10 cellular contexts compared by ENCODE assay signal in the genomic region with DNA sequence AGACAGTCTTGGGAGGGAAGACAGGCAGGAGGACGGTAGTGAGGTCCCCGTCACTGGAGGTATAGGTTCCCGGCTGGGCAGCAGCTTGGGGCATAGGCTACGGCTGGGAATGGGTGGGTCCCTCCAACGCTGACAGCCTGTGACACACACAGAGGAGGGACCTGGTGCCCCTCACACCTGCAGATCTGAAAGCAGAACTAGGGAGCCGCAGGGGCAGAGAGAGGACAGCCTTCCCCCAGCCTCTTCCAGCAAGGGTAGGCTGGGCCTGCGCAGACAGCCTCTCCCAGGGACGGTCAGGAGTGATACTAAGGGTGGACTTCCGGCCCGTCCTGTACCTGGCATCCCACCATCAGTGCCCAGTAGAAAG. TPM values are rescaled to one million over a fixed set of nuclear protein-coding genes. Genes with fewer than 3 reads are reported as not detected.
DNase-seq lines count a peak whose midpoint lies in the region; ATAC-seq, FAIRE-seq and TF ChIP-seq lines count a peak whose summit lies in the region.
"Had no signal": no experiment of that assay in that cellular context is flagged by ENCODE, and none has a peak within 500 bp of the region (broad histone marks: within the 10 kb centered on the region; RNA-seq: fewer than 3 reads in every experiment).

No MANE protein-coding gene starts in this region.

- POLR2A ChIA-PET in OCI-LY7 (lab: Charles Lee), result interaction anchor here (0.7 to 1.5 kb wide), 4 partner anchors 9 to 82 kb away, joined by 3 to 6 read pairs (median 3); no protein-coding TSS in a partner anchor

- no peak for TF ChIP-seq CTCF in OCI-LY7 (conservative IDR thresholded peaks at IDR 0.05; ENCODE audit: low read length)
- TF ChIP-seq CTCF in natural killer cell (IDR thresholded peaks at IDR 0.05), result no peak

- H3K27ac Mint-ChIP-seq in natural killer cell, result peak overlapping the region; percentile 23 to 59
- H3K27ac Mint-ChIP-seq: H9 had no signal

- peaks cover 0 to 13% of the 10 kb centered on the region in 2 donors for H3K27me3 Mint-ChIP-seq in natural killer cell (ENCODE audit: low read depth in 2 of 2)

- H3K27me3 ChIP-seq in SJCRH30, result no peaks in the 10 kb centered on the region
- H3K27me3 ChIP-seq: gastrocnemius medialis had no signal

- ATAC-seq in GM18517 (IDR thresholded peaks at IDR 0.05; ENCODE audit: unreplicated experiment) (peak; percentile 51), HG02623 (IDR thresholded peaks at IDR 0.05; ENCODE audit: unreplicated experiment) (peak; percentile 47), natural killer cell (peak in 1 of 3 donors; percentile 6)

- H3K4me1 ChIP-seq in OCI-LY7 (ENCODE audit: insufficient read depth, low read length, poor library complexity, severe bottlenecking), result peaks cover 58% of the 10 kb centered on the region
- peaks cover 10% of the 10 kb centered on the region for H3K4me1 ChIP-seq in SJCRH30

- H3K9me3 Mint-ChIP-seq in natural killer cell, result no peaks in the 10 kb centered on the region

- H2AFZ ChIP-seq in OCI-LY7 (ENCODE audit: low read length), result peak overlapping the region; percentile 58; the same call in 1 of the 2 replicates

- DNase-seq in OCI-LY7 (ENCODE audit: low spot score) (peak; percentile 91), natural killer cell (no peak), RCC 7860 (ENCODE audit: low spot score) (no peak), SJCRH30 (no peak), COLO829 (ENCODE audit: low spot score) (no peak), foreskin melanocyte (no peak)

- no peaks in the 10 kb centered on the region for H3K9me3 ChIP-seq in OCI-LY7 (ENCODE audit: low read length)
- H3K9me3 ChIP-seq in SJCRH30 (replicated peaks), result no peaks in the 10 kb centered on the region
- H3K9me3 ChIP-seq: gastrocnemius medialis had no signal

- H3K9me2 ChIP-seq in OCI-LY7 (ENCODE audit: insufficient read depth, low read length), result no peaks in the 10 kb centered on the region

- CTCF ChIA-PET in OCI-LY7 (lab: Charles Lee; ENCODE audit: unreplicated experiment), result interaction anchor here (1.5 to 1.8 kb wide), 3 partner anchors 17 to 51 kb away, joined by 3 to 9 read pairs (median 4); no protein-coding TSS in a partner anchor

- peaks cover 33 to 44% of the 10 kb centered on the region in 2 donors for H3K4me1 Mint-ChIP-seq in natural killer cell

- no peaks in the 10 kb centered on the region for H3K79me2 ChIP-seq in OCI-LY7 (ENCODE audit: insufficient read depth, low read depth, low read length)

- no peaks in the 10 kb centered on the region for H4K20me1 ChIP-seq in OCI-LY7 (ENCODE audit: insufficient read depth, low read length)

- no peaks in the 10 kb centered on the region for H3K36me3 Mint-ChIP-seq in natural killer cell

- FAIRE-seq in RCC 7860 (lab: Jason Lieb, UNC), result no peak

- no TSS peak for BruUV-seq in OCI-LY7 (replicated peaks; lab: Mats Ljungman, UMichigan)

- no peaks in the 10 kb centered on the region for H3K36me3 ChIP-seq in OCI-LY7 (ENCODE audit: insufficient read depth, low read length)
- H3K36me3 ChIP-seq in SJCRH30, result no peaks in the 10 kb centered on the region
- H3K36me3 ChIP-seq: gastrocnemius medialis had no signal

- intact Hi-C loops in OCI-LY7 (cut with micrococcal nuclease; ENCODE audit: unreplicated experiment), result loop anchor here (1.0 to 5.0 kb wide), 3 partner anchors 47 to 91 kb away; a partner anchor contains a TSS
- intact Hi-C loops in natural killer cell (cut with micrococcal nuclease), result loop anchor here (1.0 to 5.0 kb wide), 2 partner anchors 52 to 90 kb away; no protein-coding TSS in a partner anchor

- H3K4me3 ChIP-seq in OCI-LY7 (ENCODE audit: low read depth, low read length, poor library complexity, severe bottlenecking) (peak overlapping the region; percentile 44), SJCRH30 (no peak overlapping the region)
- H3K4me3 ChIP-seq: gastrocnemius medialis had no signal

- H3K27ac ChIP-seq in OCI-LY7 (ENCODE audit: low read depth, low read length, poor library complexity, severe bottlenecking), result peak overlapping the region; percentile 68
- H3K27ac ChIP-seq in SJCRH30, result no peak overlapping the region
- H3K27ac ChIP-seq: gastrocnemius medialis had no signal

- H3K4me3 Mint-ChIP-seq in natural killer cell, result peak overlapping the region; percentile 47
- H3K4me3 Mint-ChIP-seq: H9 had no signal

- peak overlapping the region; percentile 59 for H3K4me2 ChIP-seq in OCI-LY7 (ENCODE audit: low read length)

RNA-seq across cellular contexts. Expression of a gene that starts 2.0 kb away (rescaled TPM):
- total RNA-seq in OCI-LY7 (2014; rRNA removed; shearing (Covaris generic)), result 0.41 and 0.69 TPM in 2 replicates
- total RNA-seq in OCI-LY7 (2022), result 3.3 and 4.5 TPM in 2 replicates
- 10 to 100 TPM in 2 of 3 donors, 1 to 10 TPM in 1; 2.3 to 15.3 (median 13.4) TPM for total RNA-seq in natural killer cell
- total RNA-seq in SJCRH30 (2014; rRNA removed; shearing (Covaris generic)), result 0.06 TPM in 1 of 2 replicates, not detected in the other
- total RNA-seq: H9 had no signal

RNA-seq across cellular contexts. Expression of a gene that starts 21.4 kb away (rescaled TPM):
- 2.6 and 2.7 TPM in 2 replicates for total RNA-seq in OCI-LY7 (2014; rRNA removed; shearing (Covaris generic))
- total RNA-seq in OCI-LY7 (2022) (2.7 and 3.5 TPM in 2 replicates), natural killer cell (1 to 10 TPM; 3.2 to 4.3 (median 3.9) TPM)
- total RNA-seq in SJCRH30 (2014; rRNA removed; shearing (Covaris generic)), result 3.4 TPM in 2 replicates

RNA-seq across cellular contexts. Expression of a gene that starts 49.9 kb away (rescaled TPM):
- total RNA-seq in OCI-LY7 (2014; rRNA removed; shearing (Covaris generic)), result 84.0 and 108 TPM in 2 replicates
- total RNA-seq in OCI-LY7 (2022) (322 and 353 TPM in 2 replicates), natural killer cell (100 to 1,000 TPM; 326 to 397 (median 377) TPM)
- total RNA-seq in SJCRH30 (2014; rRNA removed; shearing (Covaris generic)), result 1.9 and 2.0 TPM in 2 replicates

Comparison
In these comparisons a context has a peak if more than half of its experiments do, and no peak if none do; other contexts are left out.
1. RNA of a gene that starts 49.9 kb away (total RNA-seq): 326 to 397 TPM in natural killer cell and 84.0 to 353 TPM in OCI-LY7; 1.9 to 2.0 TPM in SJCRH30; every median in the first group is over 10 times any median in the second.